In genomic region chr9:38009035-38009501, GRCh38 we compare ENCODE assay signal across 1 cellular context.
TF ChIP-seq lines count a peak whose summit lies in the region.

No MANE protein-coding gene starts in this region.

TF ChIP-seq in GM12878, 131 proteins besides CTCF, POLR2A, EP300 and RAD21 (continued from another document):
- TF ChIP-seq CUX1 (IDR thresholded peaks at IDR 0.05; ENCODE audit: insufficient replicate concordance, low read depth, low read length), result no peak
- TF ChIP-seq ZBED1 (IDR thresholded peaks at IDR 0.05; ENCODE audit: borderline replicate concordance), result no peak
- no peak for TF ChIP-seq EGR1 (IDR thresholded peaks at IDR 0.05; ENCODE audit: borderline replicate concordance in 1 of 2, low read depth in 2 of 2, low read length in 2 of 2)
- no peak for TF ChIP-seq GATAD2B (conservative IDR thresholded peaks at IDR 0.05; ENCODE audit: low read depth)
- TF ChIP-seq KLF5 (IDR thresholded peaks at IDR 0.05; ENCODE audit: partially characterized antibody), result no peak
